8 cellular contexts compared by ENCODE assay signal in genomic region chr20:52192296-52193007, GRCh38. TPM values are rescaled to one million over a fixed set of nuclear protein-coding genes. Genes with fewer than 3 reads are reported as not detected.
DNase-seq lines count a peak whose midpoint lies in the region; ATAC-seq and TF ChIP-seq lines count a peak whose summit lies in the region.

No MANE protein-coding gene starts in this region.

- peak overlapping the region; percentile 56 for H3K27ac Mint-ChIP-seq in memory B cell

- H3K4me1 Mint-ChIP-seq in memory B cell, result peaks cover 7% of the 10 kb centered on the region

- no peak for TF ChIP-seq POLR2A in Peyer's patch (IDR thresholded peaks at IDR 0.05)
- TF ChIP-seq POLR2A in tibial nerve (IDR thresholded peaks at IDR 0.05), result no peak

- H3K4me3 ChIP-seq in Peyer's patch (peak overlapping the region; percentile 71 to 87 (median 86)), coronary artery (peak overlapping the region; percentile 89), tibial nerve (peak overlapping the region; percentile 77 to 99 (median 92))

- H3K9me3 Mint-ChIP-seq in memory B cell, result no peaks in the 10 kb centered on the region

- H3K4me3 Mint-ChIP-seq in memory B cell, result peak overlapping the region; percentile 86

- peaks cover 0 to 9% (median 0%) of the 10 kb centered on the region in 4 donors for H3K4me1 ChIP-seq in Peyer's patch
- peaks cover 0 to 24% (median 0%) of the 10 kb centered on the region in 4 donors for H3K4me1 ChIP-seq in tibial nerve

- H3K9me3 ChIP-seq in Peyer's patch, result no peaks in the 10 kb centered on the region
- H3K9me3 ChIP-seq in tibial nerve, result no peaks in the 10 kb centered on the region

- WGBS in tibial nerve, 2 donors, result 12 to 14% methylated on average over 15 to 16 of the region's 16 CpGs

- no peak for TF ChIP-seq EP300 in tibial nerve (IDR thresholded peaks at IDR 0.05)

- H3K36me3 ChIP-seq in Peyer's patch (no peaks in the 10 kb centered on the region), tibial nerve (no peaks in the 10 kb centered on the region)

- ATAC-seq in GM19463 (IDR thresholded peaks at IDR 0.05; ENCODE audit: unreplicated experiment) (peak; percentile 35), HG03469 (IDR thresholded peaks at IDR 0.05; ENCODE audit: unreplicated experiment) (peak; percentile 15), memory B cell (ENCODE audit: low read depth) (peak; percentile 6)

- peak in 4 of 6 experiments; percentile 12 to 35 (median 32) for TF ChIP-seq CTCF in Peyer's patch (IDR thresholded peaks at IDR 0.05)
- TF ChIP-seq CTCF in coronary artery (IDR thresholded peaks at IDR 0.05), result no peak
- TF ChIP-seq CTCF in tibial nerve (IDR thresholded peaks at IDR 0.05), result no peak

- DNase-seq in NCI-H1105 treated with DMSO at 0.1 percent for 48 hours (lab: John Stamatoyannopoulos, UW), result peak; percentile 51
- no peak for DNase-seq in NCI-H1105 (lab: John Stamatoyannopoulos, UW)
- peak in 2 of 3 donors; percentile 52 to 70 for DNase-seq in Peyer's patch
- no peak for DNase-seq in coronary artery (ENCODE audit: low spot score)
- DNase-seq in memory B cell (ENCODE audit: low spot score in 2 of 2), result peak in 1 of 2 donors; percentile 2
- DNase-seq in tibial nerve (ENCODE audit: low spot score in 2 of 2), result no peak

- no peaks in the 10 kb centered on the region for H3K27me3 ChIP-seq in Peyer's patch
- H3K27me3 ChIP-seq in tibial nerve, result no peaks in the 10 kb centered on the region

- H3K36me3 Mint-ChIP-seq in memory B cell, result no peaks in the 10 kb centered on the region

- no peaks in the 10 kb centered on the region for H3K27me3 Mint-ChIP-seq in memory B cell

- H3K27ac ChIP-seq in Peyer's patch (peak overlapping the region; percentile 88 to 94 (median 88)), coronary artery (peak overlapping the region; percentile 76 to 91), tibial nerve (peak overlapping the region; percentile 92 to 93 (median 92))

RNA-seq across cellular contexts. Expression of gene ZFP64, which starts 0.9 kb away (rescaled TPM):
- 10 to 100 TPM; 10.5 to 32.9 (median 16.1) TPM for total RNA-seq in Peyer's patch
- 10 to 100 TPM; 14.0 to 19.4 (median 15.9) TPM for total RNA-seq in tibial nerve

Comparison
In these comparisons a context has a peak if more than half of its experiments do, and no peak if none do; other contexts are left out.
1. DNase-seq: peak in NCI-H1105 treated with DMSO at 0.1 percent for 48 hours (single experiment) and Peyer's patch (2 of 3); none in NCI-H1105 (single experiment), coronary artery (single experiment) and tibial nerve (0 of 2).
2. CTCF ChIP-seq: peak in Peyer's patch (4 of 6); none in coronary artery (single experiment) and tibial nerve (0 of 5).
3. Peak in every context shown above with its lines, with median percentiles within 50 percentile points of each other: ATAC-seq, H3K27ac ChIP-seq and H3K4me3 ChIP-seq.